Comparison of ENCODE assay signal across 24 cellular contexts in genomic region chr1:174352883-174353608, GRCh38.
"Had no signal": no experiment of that assay in that cellular context is flagged by ENCODE, and none has a peak within 500 bp of the region (broad histone marks: within the 10 kb centered on the region; RNA-seq: fewer than 3 reads in every experiment).

No MANE protein-coding gene starts in this region.

- DNase-seq: activated CD4-positive, alpha-beta T cell treated with anti-CD3 and anti-CD28 coated beads, Interleukin-2, amount 10 ng/mL, durations not matched to agents 7 days and 5 days; activated CD4-positive, CD25-positive, alpha-beta regulatory T cell treated with anti-CD3 and anti-CD28 coated beads, Interleukin-2, amount 50 U/mL, for 72 hours; activated CD8-positive, alpha-beta memory T cell treated with anti-CD3 and anti-CD28 coated beads, Interleukin-2, amount 10 ng/mL, durations not matched to agents 7 days and 5 days; activated CD8-positive, alpha-beta T cell treated with anti-CD3 and anti-CD28 coated beads for 36 hours; activated effector memory CD4-positive, alpha-beta T cell treated with anti-CD3 and anti-CD28 coated beads, Interleukin-2, amount 50 U/mL, for 16 hours; activated naive CD4-positive, alpha-beta T cell treated with anti-CD3 and anti-CD28 coated beads, Interleukin-2, amount 50 U/mL, for 16 hours; activated naive CD8-positive, alpha-beta T cell treated with anti-CD3 and anti-CD28 coated beads, Interleukin-2, amount 50 U/mL, for 24 hours; activated T-cell treated with anti-CD3 and anti-CD28 coated beads for 4 hours; body of pancreas; central memory CD4-positive, alpha-beta T cell; dermis blood vessel endothelial cell; effector CD8-positive, alpha-beta T cell; erythroblast; foreskin keratinocyte; hippocampal formation; nucleus accumbens; sigmoid colon; stimulated activated CD4-positive, alpha-beta T cell treated with anti-CD3 and anti-CD28 coated beads, Interleukin-4, amount 100 ng/mL, for 1 hour; substantia nigra; T-cell; thyroid gland; upper lobe of right lung; WERI-Rb-1 had no signal

- H3K4me1 ChIP-seq: body of pancreas, foreskin keratinocyte, parathyroid adenoma, sigmoid colon, thyroid gland, upper lobe of right lung had no signal

- H3K9me3 ChIP-seq: body of pancreas, sigmoid colon, thyroid gland, upper lobe of right lung had no signal

- H3K27ac ChIP-seq: body of pancreas, foreskin keratinocyte, parathyroid adenoma, sigmoid colon, thyroid gland, upper lobe of right lung, WERI-Rb-1 had no signal

- ATAC-seq: activated CD8-positive, alpha-beta memory T cell treated with anti-CD3 and anti-CD28 coated beads, Interleukin-2, amount 10 ng/mL, durations not matched to agents 7 days and 5 days; activated CD8-positive, alpha-beta T cell treated with anti-CD3 and anti-CD28 coated beads for 36 hours; activated naive CD8-positive, alpha-beta T cell treated with anti-CD3 and anti-CD28 coated beads, Interleukin-2, amount 50 U/mL, for 24 hours; body of pancreas; foreskin keratinocyte; T-cell; upper lobe of right lung had no signal

- H3K4me3 ChIP-seq: body of pancreas, sigmoid colon, thyroid gland, upper lobe of right lung had no signal

- H3K27me3 ChIP-seq: body of pancreas, foreskin keratinocyte, sigmoid colon, thyroid gland, upper lobe of right lung had no signal
